Comparison of ENCODE assay signal across 8 cellular contexts in genomic region chr7:149422065-149422913, GRCh38. TPM values are rescaled to one million over a fixed set of nuclear protein-coding genes. Genes with fewer than 3 reads are reported as not detected.
DNase-seq lines count a peak whose midpoint lies in the region; ATAC-seq and TF ChIP-seq lines count a peak whose summit lies in the region.

No MANE protein-coding gene starts in this region.

- H3K4me3 ChIP-seq in Karpas-422 (ENCODE audit: low read length), result peak overlapping the region; percentile 79
- peak overlapping the region; percentile 35 for H3K4me3 ChIP-seq in cardiac muscle cell
- H3K4me3 ChIP-seq in urinary bladder (ENCODE audit: low read depth, low read length), result peak overlapping the region; percentile 44

- in situ Hi-C loops in G401 (cut with HindIII; ENCODE audit: low sequenced_read_pairs), result no loop called here

- no peak overlapping the region for H3K27ac ChIP-seq in Karpas-422 (ENCODE audit: low read length)
- no peak overlapping the region for H3K27ac ChIP-seq in cardiac muscle cell
- H3K27ac ChIP-seq in urinary bladder (ENCODE audit: low read depth), result peak overlapping the region; percentile 28

- H3K4me2 ChIP-seq in Karpas-422 (ENCODE audit: low read depth, low read length, poor library complexity, severe bottlenecking), result peak overlapping the region; percentile 97

- H3K27me3 ChIP-seq in Karpas-422 (ENCODE audit: low read length) (no peaks in the 10 kb centered on the region), cardiac muscle cell (no peaks in the 10 kb centered on the region)

- peak overlapping the region; percentile 89 for H3K9ac ChIP-seq in Karpas-422 (ENCODE audit: low read length)

- no peaks in the 10 kb centered on the region for H4K20me1 ChIP-seq in Karpas-422 (ENCODE audit: insufficient read depth, low read depth, low read length)

- H3K9me2 ChIP-seq in Karpas-422 (replicated peaks; ENCODE audit: insufficient read depth, low read length), result no peaks in the 10 kb centered on the region

- peak overlapping the region; percentile 99 for H2AFZ ChIP-seq in Karpas-422 (ENCODE audit: low read length)

- WGBS in urinary bladder, result 2% methylated on average over 71 of the region's 71 CpGs

- H3K9me3 ChIP-seq in Karpas-422 (ENCODE audit: low read length) (no peaks in the 10 kb centered on the region), cardiac muscle cell (ENCODE audit: low read depth) (no peaks in the 10 kb centered on the region)

- H3K36me3 ChIP-seq in Karpas-422 (ENCODE audit: insufficient read depth, low read length) (no peaks in the 10 kb centered on the region), cardiac muscle cell (no peaks in the 10 kb centered on the region), urinary bladder (ENCODE audit: insufficient read depth) (no peaks in the 10 kb centered on the region)

- ATAC-seq in GM21786 (IDR thresholded peaks at IDR 0.05; ENCODE audit: unreplicated experiment), result peak; percentile 91

- H3K4me1 ChIP-seq in Karpas-422 (ENCODE audit: low read length) (peaks cover 12% of the 10 kb centered on the region), cardiac muscle cell (ENCODE audit: low read depth) (peaks cover 3% of the 10 kb centered on the region), urinary bladder (ENCODE audit: insufficient read depth) (no peaks in the 10 kb centered on the region)

- H3K79me2 ChIP-seq in Karpas-422 (ENCODE audit: low read length), result no peaks in the 10 kb centered on the region

- DNase-seq in G401 (ENCODE audit: low spot score) (peak; percentile 72), Karpas-422 (peak; percentile 94), cardiac muscle cell (ENCODE audit: low read depth in 1 of 2, low spot score in 1 of 2) (peak; percentile 83 to 84), pulmonary artery endothelial cell (ENCODE audit: low read depth, low spot score) (peak; percentile 13)
- peak; percentile 76 for DNase-seq in activated naive CD4-positive, alpha-beta T cell treated with anti-CD3 and anti-CD28 coated beads, Interleukin-2, amount 50 U/mL, for 16 hours

- TF ChIP-seq POLR2A in Raji (IDR thresholded peaks at IDR 0.05; ENCODE audit: insufficient read depth, low read depth, low read length), result peak; percentile 74

- peak; percentile 53 for TF ChIP-seq CTCF in cardiac muscle cell (IDR thresholded peaks at IDR 0.05; ENCODE audit: low read depth, low read length)

RNA-seq across cellular contexts. Expression of gene ZNF777, which starts 38.6 kb away (rescaled TPM):
- 21.1 and 28.6 TPM in 2 replicates for total RNA-seq in G401 (2014; rRNA removed; shearing (Covaris generic))
- total RNA-seq in Karpas-422 (2014; rRNA removed; shearing (Covaris generic); ENCODE audit: low replicate concordance), result 5.7 and 12.6 TPM in 2 replicates
- 16.0 and 19.5 TPM in 2 replicates for total RNA-seq in cardiac muscle cell
- polyA plus RNA-seq in cardiac muscle cell, result 17.6 and 20.0 TPM in 2 replicates
- total RNA-seq in pulmonary artery endothelial cell, result 3.6 and 4.0 TPM in 2 replicates
- total RNA-seq in urinary bladder, result 2.7 TPM
- polyA plus RNA-seq in urinary bladder, result 15.0 TPM

Comparison
In these comparisons a context has a peak if more than half of its experiments do, and no peak if none do; other contexts are left out.
1. DNase-seq: peak in every context shown above with its lines; median percentile 94 in Karpas-422; 84 in cardiac muscle cell; 76 in activated naive CD4-positive, alpha-beta T cell treated with anti-CD3 and anti-CD28 coated beads, Interleukin-2, amount 50 U/mL, for 16 hours; 72 in G401; 13 in pulmonary artery endothelial cell.